Comparison of ENCODE assay signal across 26 cellular contexts in the genomic region with DNA sequence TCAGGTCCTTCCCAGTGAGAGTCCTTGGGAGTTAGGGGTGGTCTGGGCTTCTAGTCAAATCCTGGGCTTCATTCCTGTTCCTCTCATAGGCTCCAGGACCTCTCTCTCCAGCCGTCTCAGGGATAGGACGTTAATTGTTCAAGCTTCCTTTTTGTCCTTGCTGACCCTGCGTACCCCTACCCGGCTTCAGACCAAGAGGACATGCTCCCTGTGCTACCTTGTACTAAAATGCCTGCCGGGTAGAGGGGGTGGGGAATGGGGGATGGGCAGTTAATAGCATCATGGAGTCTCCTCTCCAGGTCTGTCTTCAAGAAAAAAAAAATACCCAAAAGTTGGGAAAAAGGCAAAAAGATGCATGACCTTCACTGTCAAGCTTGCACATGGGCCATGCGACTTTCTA. TPM values are rescaled to one million over a fixed set of nuclear protein-coding genes. Genes with fewer than 3 reads are reported as not detected.
"Had no signal": no experiment of that assay in that cellular context is flagged by ENCODE, and none has a peak within 500 bp of the region (broad histone marks: within the 10 kb centered on the region; RNA-seq: fewer than 3 reads in every experiment).

No MANE protein-coding gene starts in this region.

- DNase-seq: heart right ventricle; islet precursor cell; left ventricle myocardium inferior; mesendoderm; naive B cell; natural killer cell; nephron progenitor cell; occipital lobe; right lobe of liver; stimulated activated CD4-positive, alpha-beta T cell treated with anti-CD3 and anti-CD28 coated beads, Interleukin-12 subunit alpha, Interleukin-12 subunit beta, amount 100 ng/mL, for 4 hours; stimulated activated CD4-positive, alpha-beta T cell treated with anti-CD3 and anti-CD28 coated beads, Interleukin-15, amount 100 ng/mL, for 24 hours; stimulated activated CD4-positive, alpha-beta T cell treated with anti-CD3 and anti-CD28 coated beads, Interleukin-2, amount 100 ng/mL, for 24 hours; stimulated activated CD4-positive, alpha-beta T cell treated with anti-CD3 and anti-CD28 coated beads, Interleukin-4, amount 100 ng/mL, for 1 hour; stimulated activated naive B cell treated with anti-CD40 and anti-IgM and Interleukin-4, amounts not matched to agents 10 μg/mL and 1 μg/mL and 100 μg/mL, for 72 hours; stimulated activated naive CD8-positive, alpha-beta T cell treated with anti-CD3 and anti-CD28 coated beads, Interleukin-15, Interleukin-2, amounts not matched to agents 100 U/mL and 50 U/mL, for 24 hours; stomach had no signal

- H3K36me3 ChIP-seq: heart right ventricle, left ventricle myocardium inferior, neural progenitor cell, neutrophil, right atrium auricular region, right lobe of liver, stomach, suprapubic skin, thoracic aorta had no signal

- ATAC-seq: heart right ventricle; natural killer cell; right lobe of liver; stimulated activated naive B cell treated with anti-CD40 and anti-IgM and Interleukin-4, amounts not matched to agents 10 μg/mL and 1 μg/mL and 100 μg/mL, for 72 hours; stimulated activated naive CD8-positive, alpha-beta T cell treated with anti-CD3 and anti-CD28 coated beads, Interleukin-15, Interleukin-2, amounts not matched to agents 100 U/mL and 50 U/mL, for 24 hours had no signal

- H3K27me3 ChIP-seq: heart right ventricle, hepatocyte, neural progenitor cell, neutrophil, right atrium auricular region, right lobe of liver, stomach, suprapubic skin had no signal

- H3K4me1 ChIP-seq: neural progenitor cell, parathyroid adenoma, right lobe of liver had no signal

- H3K9me3 ChIP-seq: neutrophil, right lobe of liver, suprapubic skin, thoracic aorta had no signal

- H3K4me3 ChIP-seq: heart right ventricle, hepatocyte, left ventricle myocardium inferior, lung, neural progenitor cell, right atrium auricular region, right lobe of liver, skin epidermis, stomach, suprapubic skin, thoracic aorta had no signal

- H3K27ac ChIP-seq: hepatocyte, neural progenitor cell, neutrophil, parathyroid adenoma, right lobe of liver, suprapubic skin had no signal

RNA-seq across cellular contexts. Expression of gene GALNT15, which starts 36.5 kb away (rescaled TPM):
- total RNA-seq: mononuclear cell, natural killer cell had no signal
